Comparison of ENCODE assay signal across 1 cellular context in the genomic region with DNA sequence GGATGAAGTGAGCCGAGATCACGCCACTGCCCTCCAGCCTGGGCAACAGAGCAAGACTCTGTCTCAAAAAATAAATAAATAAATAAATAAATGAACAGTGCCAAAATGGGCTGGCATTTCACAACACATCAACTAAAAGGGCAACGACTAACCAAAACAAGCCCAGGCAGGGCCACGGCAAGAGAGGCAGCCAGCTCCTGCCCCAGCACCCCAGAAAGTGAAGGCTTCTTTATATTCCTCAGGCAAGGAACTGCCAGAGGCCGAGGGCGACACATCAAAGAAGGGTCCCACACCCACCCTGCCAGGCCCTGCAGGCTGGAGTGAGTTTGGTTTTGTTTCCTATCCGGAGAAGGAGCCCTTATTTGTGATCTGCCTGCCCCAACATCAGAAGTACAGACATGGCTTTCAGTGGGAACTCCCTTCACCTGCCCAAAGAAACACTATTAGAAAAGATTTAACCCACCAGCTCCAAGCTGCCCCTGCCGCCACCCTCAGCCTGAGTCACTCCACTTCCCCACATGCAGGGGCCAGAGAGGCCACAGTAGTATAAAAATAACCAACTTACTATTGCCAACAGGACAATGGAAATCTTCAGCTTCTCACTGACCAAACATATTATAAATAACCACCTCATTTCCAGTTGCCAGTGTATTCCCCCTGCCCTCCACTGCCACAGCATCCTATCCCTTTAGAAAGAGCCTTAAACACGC.
TF ChIP-seq lines count a peak whose summit lies in the region.

No MANE protein-coding gene starts in this region.

TF ChIP-seq in SK-N-SH treated with all-trans-retinoic acid at 6 μM for 48 hours, 23 proteins besides CTCF, POLR2A, EP300 and RAD21 (continued from another document):
- TF ChIP-seq, protein P1, sequence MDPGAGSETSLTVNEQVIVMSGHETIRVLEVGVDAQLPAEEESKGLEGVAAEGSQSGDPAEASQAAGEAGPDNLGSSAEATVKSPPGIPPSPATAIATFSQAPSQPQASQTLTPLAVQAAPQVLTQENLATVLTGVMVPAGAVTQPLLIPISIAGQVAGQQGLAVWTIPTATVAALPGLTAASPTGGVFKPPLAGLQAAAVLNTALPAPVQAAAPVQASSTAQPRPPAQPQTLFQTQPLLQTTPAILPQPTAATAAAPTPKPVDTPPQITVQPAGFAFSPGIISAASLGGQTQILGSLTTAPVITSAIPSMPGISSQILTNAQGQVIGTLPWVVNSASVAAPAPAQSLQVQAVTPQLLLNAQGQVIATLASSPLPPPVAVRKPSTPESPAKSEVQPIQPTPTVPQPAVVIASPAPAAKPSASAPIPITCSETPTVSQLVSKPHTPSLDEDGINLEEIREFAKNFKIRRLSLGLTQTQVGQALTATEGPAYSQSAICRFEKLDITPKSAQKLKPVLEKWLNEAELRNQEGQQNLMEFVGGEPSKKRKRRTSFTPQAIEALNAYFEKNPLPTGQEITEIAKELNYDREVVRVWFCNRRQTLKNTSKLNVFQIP (CRISPR knock-in tag; IDR thresholded peaks at IDR 0.05; ENCODE audit: borderline replicate concordance, low read depth): no peak
